In genomic region chr16:28846080-28846932, GRCh38 we compare ENCODE assay signal across 1 cellular context.
TF ChIP-seq lines count a peak whose summit lies in the region.

Gene TUFM (minus strand): TSS chr16:28846348. CDS start chr16:28846269, 79 bp downstream.

TF ChIP-seq in HepG2, 621 proteins besides CTCF, POLR2A, EP300 and RAD21 (continued from another document and continues in another):
- TF ChIP-seq BRF2 (CRISPR knock-in tag; IDR thresholded peaks at IDR 0.05), result peak; percentile 76; the same call in 1 of the 2 replicates
- TF ChIP-seq DMAP1 (CRISPR knock-in tag; IDR thresholded peaks at IDR 0.05), result peak; percentile 94
- TF ChIP-seq ZNF616 (CRISPR knock-in tag; IDR thresholded peaks at IDR 0.05; ENCODE audit: low read depth), result no peak; the same call in 1 of the 2 replicates
- TF ChIP-seq SP2 (CRISPR knock-in tag; IDR thresholded peaks at IDR 0.05), result peak; percentile 80
- no peak for TF ChIP-seq TRIM24 (CRISPR knock-in tag; IDR thresholded peaks at IDR 0.05)
- peak; percentile 89 for TF ChIP-seq ZNF543 (CRISPR knock-in tag; IDR thresholded peaks at IDR 0.05)
- TF ChIP-seq ZNF12 (CRISPR knock-in tag; IDR thresholded peaks at IDR 0.05), result no peak
- TF ChIP-seq PAX8 (CRISPR knock-in tag; IDR thresholded peaks at IDR 0.05; ENCODE audit: borderline replicate concordance), result no peak
- TF ChIP-seq ZNF292 (CRISPR knock-in tag; IDR thresholded peaks at IDR 0.05; ENCODE audit: borderline replicate concordance, low read depth), result peak; percentile 25; the same call in 1 of the 2 replicates
- peak; percentile 87 for TF ChIP-seq NFKBIZ (CRISPR knock-in tag; IDR thresholded peaks at IDR 0.05)
- TF ChIP-seq ZNF746 (CRISPR knock-in tag; IDR thresholded peaks at IDR 0.05), result peak; percentile 59; the same call in 1 of the 2 replicates
- no peak for TF ChIP-seq JUNB (CRISPR knock-in tag; IDR thresholded peaks at IDR 0.05; ENCODE audit: borderline replicate concordance)
- TF ChIP-seq ZNF431 (CRISPR knock-in tag; IDR thresholded peaks at IDR 0.05; ENCODE audit: borderline replicate concordance, low read depth), result no peak; the same call in none of the 2 replicates
- TF ChIP-seq NFIB (CRISPR knock-in tag; IDR thresholded peaks at IDR 0.05; ENCODE audit: borderline replicate concordance), result no peak
- peak; percentile 97 for TF ChIP-seq ZBTB21 (CRISPR knock-in tag; IDR thresholded peaks at IDR 0.05)
- TF ChIP-seq PLSCR1 (CRISPR knock-in tag; IDR thresholded peaks at IDR 0.05; ENCODE audit: borderline replicate concordance), result no peak
- peak; percentile 89 for TF ChIP-seq IKZF4 (CRISPR knock-in tag; IDR thresholded peaks at IDR 0.05; ENCODE audit: borderline replicate concordance, low read depth, not compliant biosample characterization)
- no peak for TF ChIP-seq ZSCAN5A (CRISPR knock-in tag; IDR thresholded peaks at IDR 0.05; ENCODE audit: borderline replicate concordance)
- peak; percentile 93 for TF ChIP-seq ZNF275 (CRISPR knock-in tag; IDR thresholded peaks at IDR 0.05; ENCODE audit: borderline replicate concordance)
- peak; percentile 43 for TF ChIP-seq SRSF4 (IDR thresholded peaks at IDR 0.05; ENCODE audit: low read depth, low read length, poor library complexity, severe bottlenecking)
- TF ChIP-seq KLF15 (CRISPR knock-in tag; IDR thresholded peaks at IDR 0.05; ENCODE audit: borderline replicate concordance), result peak; percentile 67
- TF ChIP-seq DNMT3B (CRISPR knock-in tag; conservative IDR thresholded peaks at IDR 0.05), result peak; percentile 62
- TF ChIP-seq SKI (IDR thresholded peaks at IDR 0.05; ENCODE audit: partially characterized antibody), result peak; percentile 96
- TF ChIP-seq HOXA9 (CRISPR knock-in tag; IDR thresholded peaks at IDR 0.05; ENCODE audit: borderline replicate concordance), result no peak
- TF ChIP-seq FOXJ3 (CRISPR knock-in tag; IDR thresholded peaks at IDR 0.05; ENCODE audit: borderline replicate concordance), result peak; percentile 79
- peak; percentile 92; the same call in 1 of the 2 replicates for TF ChIP-seq IRF9 (CRISPR knock-in tag; IDR thresholded peaks at IDR 0.05; ENCODE audit: borderline replicate concordance)
- TF ChIP-seq ZBTB2 (CRISPR knock-in tag; IDR thresholded peaks at IDR 0.05; ENCODE audit: low read depth), result peak; percentile 99
- TF ChIP-seq NR2F1 (CRISPR knock-in tag; IDR thresholded peaks at IDR 0.05), result peak in 1 of 2 experiments; percentile 42; a peak in 1 of 4 replicates
- TF ChIP-seq NFE2L1 (CRISPR knock-in tag; IDR thresholded peaks at IDR 0.05; ENCODE audit: borderline replicate concordance), result no peak; the same call in 1 of the 2 replicates
- peak; percentile 90; the same call in 1 of the 2 replicates for TF ChIP-seq AKAP8 (CRISPR knock-in tag; IDR thresholded peaks at IDR 0.05)
- TF ChIP-seq ZNF142 (CRISPR knock-in tag; IDR thresholded peaks at IDR 0.05), result peak; percentile 89
- TF ChIP-seq FOXP1 (IDR thresholded peaks at IDR 0.05), result peak; percentile 28; the same call in 1 of the 2 replicates
- no peak for TF ChIP-seq FOXP1 (CRISPR knock-in tag; IDR thresholded peaks at IDR 0.05)
- peak; percentile 63; the same call in 1 of the 2 replicates for TF ChIP-seq ZNF646 (CRISPR knock-in tag; IDR thresholded peaks at IDR 0.05)
- no peak for TF ChIP-seq CHD2 (IDR thresholded peaks at IDR 0.05; ENCODE audit: low read depth, low read length)
- no peak for TF ChIP-seq GTF2F1 (IDR thresholded peaks at IDR 0.05; ENCODE audit: low read length)
- TF ChIP-seq SAP130 (CRISPR knock-in tag; IDR thresholded peaks at IDR 0.05; ENCODE audit: low read depth), result peak; percentile 99
